Comparison of ENCODE assay signal across 1 cellular context in genomic region chr10:76082232-76082631, GRCh38.
TF ChIP-seq lines count a peak whose summit lies in the region.

No MANE protein-coding gene starts in this region.

TF ChIP-seq in HCT116, 20 proteins besides CTCF, POLR2A, EP300 and RAD21 (continued from another document):
- no peak for TF ChIP-seq REST (IDR thresholded peaks at IDR 0.05; ENCODE audit: low read depth)
- TF ChIP-seq MAX (IDR thresholded peaks at IDR 0.05), result no peak
- peak; percentile 36; the same call in 1 of the 2 replicates for TF ChIP-seq SP1 (IDR thresholded peaks at IDR 0.05; ENCODE audit: low read depth)
- no peak for TF ChIP-seq EGR1 (IDR thresholded peaks at IDR 0.05; ENCODE audit: low read depth)
- TF ChIP-seq CEBPB (IDR thresholded peaks at IDR 0.05; ENCODE audit: low read depth), result peak; percentile 72
- TF ChIP-seq ELF1 (IDR thresholded peaks at IDR 0.05; ENCODE audit: borderline replicate concordance, low read depth), result no peak
- no peak for TF ChIP-seq YY1 (IDR thresholded peaks at IDR 0.05; ENCODE audit: extremely low read depth, insufficient replicate concordance, low read depth, low read length)
TF ChIP-seq in HCT116: peak in this region for 4.
